ENCODE assay signal across 8 cellular contexts in genomic region chr13:46571189-46571901, GRCh38. TPM values are rescaled to one million over a fixed set of nuclear protein-coding genes. Genes with fewer than 3 reads are reported as not detected.
A peak's percentile ranks its signal among the peaks of the same experiment; 100 is the strongest.
DNase-seq lines count a peak whose midpoint lies in the region; ATAC-seq and TF ChIP-seq lines count a peak whose summit lies in the region.

No MANE protein-coding gene starts in this region.

- intact Hi-C loops in Caco-2 (cut with micrococcal nuclease; ENCODE audit: unreplicated experiment) (no loop called here), left cardiac atrium (cut with DNase I) (no loop called here)

- no peaks in the 10 kb centered on the region for H3K36me3 ChIP-seq in Caco-2 (ENCODE audit: control insufficient read depth, insufficient read depth, low read length)

- no peak overlapping the region for H3K4me3 Mint-ChIP-seq in Caco-2 (ENCODE audit: unreplicated experiment)

- H3K27me3 Mint-ChIP-seq in Caco-2 (ENCODE audit: insufficient read depth, unreplicated experiment), result no peaks in the 10 kb centered on the region

- peaks cover 60% of the 10 kb centered on the region for H3K4me1 Mint-ChIP-seq in Caco-2 (ENCODE audit: low read depth, unreplicated experiment)

- H3K36me3 Mint-ChIP-seq in Caco-2 (ENCODE audit: insufficient read depth, unreplicated experiment), result peaks cover 13% of the 10 kb centered on the region

- H3K4me1 ChIP-seq in Caco-2, result peaks cover 42% of the 10 kb centered on the region

- H3K9me3 Mint-ChIP-seq in Caco-2 (ENCODE audit: unreplicated experiment), result no peaks in the 10 kb centered on the region

- no peaks in the 10 kb centered on the region for H3K27me3 ChIP-seq in Caco-2 (replicated peaks; ENCODE audit: control insufficient read depth, insufficient read depth, low read length)

- no peak overlapping the region for H3K4me3 ChIP-seq in Caco-2 (ENCODE audit: low read depth, low read length)

- CTCF ChIA-PET in Caco-2 (lab: Charles Lee) (no interaction called here), HEK293T (lab: Yijun Ruan, JAX) (no interaction called here)

- BruUV-seq in Caco-2 (replicated peaks; lab: Mats Ljungman, UMichigan), result no TSS peak

- DNase-seq in Caco-2 (no peak), NCI-H187 treated with DMSO at 0.1 percent for 48 hours (lab: John Stamatoyannopoulos, UW) (peak; percentile 67), left cardiac atrium (no peak), NCI-H2227 treated with DMSO at 0.1 percent for 48 hours (lab: John Stamatoyannopoulos, UW) (no peak), HEK293T (ENCODE audit: extremely low spot score) (no peak), UCSD-AML1 (lab: John Stamatoyannopoulos, UW; ENCODE audit: unreplicated experiment) (no peak), KG1 (lab: John Stamatoyannopoulos, UW) (no peak)

- no peaks in the 10 kb centered on the region for H3K9me3 ChIP-seq in Caco-2

- peak overlapping the region; percentile 17 for H3K27ac Mint-ChIP-seq in Caco-2 (ENCODE audit: unreplicated experiment)

- ATAC-seq in GM21360 (IDR thresholded peaks at IDR 0.05; ENCODE audit: unreplicated experiment), result peak; percentile 37
- ATAC-seq in left cardiac atrium, result peak; percentile 60 to 67

- TF ChIP-seq CTCF in Caco-2 (IDR thresholded peaks at IDR 0.05; ENCODE audit: insufficient read depth in 1 of 2, low read depth in 1 of 2, low read length in 1 of 2, severe bottlenecking in 1 of 2, unreplicated experiment in 1 of 2), result no peak

- POLR2A ChIA-PET in Caco-2 (lab: Charles Lee) (no interaction called here), HEK293T (lab: Yijun Ruan, JAX) (no interaction called here)

TF ChIP-seq in HEK293T, 16 proteins besides CTCF, POLR2A, EP300 and RAD21:
- no peak for TF ChIP-seq FOXM1 (IDR thresholded peaks at IDR 0.05; ENCODE audit: borderline replicate concordance)
- TF ChIP-seq, protein P1, sequence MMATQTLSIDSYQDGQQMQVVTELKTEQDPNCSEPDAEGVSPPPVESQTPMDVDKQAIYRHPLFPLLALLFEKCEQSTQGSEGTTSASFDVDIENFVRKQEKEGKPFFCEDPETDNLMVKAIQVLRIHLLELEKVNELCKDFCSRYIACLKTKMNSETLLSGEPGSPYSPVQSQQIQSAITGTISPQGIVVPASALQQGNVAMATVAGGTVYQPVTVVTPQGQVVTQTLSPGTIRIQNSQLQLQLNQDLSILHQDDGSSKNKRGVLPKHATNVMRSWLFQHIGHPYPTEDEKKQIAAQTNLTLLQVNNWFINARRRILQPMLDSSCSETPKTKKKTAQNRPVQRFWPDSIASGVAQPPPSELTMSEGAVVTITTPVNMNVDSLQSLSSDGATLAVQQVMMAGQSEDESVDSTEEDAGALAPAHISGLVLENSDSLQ (IDR thresholded peaks at IDR 0.05), result no peak
- TF ChIP-seq NFRKB (IDR thresholded peaks at IDR 0.05), result no peak
- no peak for TF ChIP-seq L3MBTL2 (conservative IDR thresholded peaks at IDR 0.05)
- TF ChIP-seq SP1 (IDR thresholded peaks at IDR 0.05), result no peak
- no peak for TF ChIP-seq ZNF384 (IDR thresholded peaks at IDR 0.05)
- no peak for TF ChIP-seq HDGF (IDR thresholded peaks at IDR 0.05; ENCODE audit: borderline replicate concordance)
- TF ChIP-seq LEF1 (IDR thresholded peaks at IDR 0.05; ENCODE audit: borderline replicate concordance), result no peak
- TF ChIP-seq CTBP1 (IDR thresholded peaks at IDR 0.05; ENCODE audit: borderline replicate concordance), result no peak
- TF ChIP-seq ARNT (IDR thresholded peaks at IDR 0.05), result no peak
- no peak for TF ChIP-seq FOXK2 (IDR thresholded peaks at IDR 0.05)
- TF ChIP-seq TARDBP (IDR thresholded peaks at IDR 0.05), result no peak

RNA-seq across cellular contexts. Expression of gene LRCH1, which starts 18.4 kb away (rescaled TPM):
- total RNA-seq in Caco-2 (2022) (27.0 and 30.7 TPM in 2 replicates), left cardiac atrium (10 to 100 TPM; 10.8 to 13.7 TPM)
